ENCODE assay signal across 1 cellular context in genomic region chr10:71264345-71265200, GRCh38.
TF ChIP-seq lines count a peak whose summit lies in the region.

No MANE protein-coding gene starts in this region.

TF ChIP-seq in neural cell, 6 proteins besides CTCF, POLR2A, EP300 and RAD21:
- TF ChIP-seq POLR2AphosphoS5 (IDR thresholded peaks at IDR 0.05) = peak; percentile 54
- no peak for TF ChIP-seq SMC3 (conservative IDR thresholded peaks at IDR 0.05; ENCODE audit: poor library complexity)
- TF ChIP-seq EZH2 (IDR thresholded peaks at IDR 0.05; ENCODE audit: borderline replicate concordance, insufficient read depth, low read length, poor library complexity, severe bottlenecking) = no peak
- no peak for TF ChIP-seq MXI1 (conservative IDR thresholded peaks at IDR 0.05; ENCODE audit: poor library complexity, severe bottlenecking)
